In genomic region chr3:196633658-196634151, GRCh38 we compare ENCODE assay signal across 9 cellular contexts. TPM values are rescaled to one million over a fixed set of nuclear protein-coding genes. Genes with fewer than 3 reads are reported as not detected.
DNase-seq lines count a peak whose midpoint lies in the region; ATAC-seq and TF ChIP-seq lines count a peak whose summit lies in the region.
"Had no signal": no experiment of that assay in that cellular context is flagged by ENCODE, and none has a peak within 500 bp of the region (broad histone marks: within the 10 kb centered on the region; RNA-seq: fewer than 3 reads in every experiment).

No MANE protein-coding gene starts in this region.

- no TSS peak for BruUV-seq in PC-9 (replicated peaks; lab: Mats Ljungman, UMichigan)

- H3K27ac Mint-ChIP-seq in activated CD4-positive, alpha-beta T cell treated with anti-CD3 and anti-CD28 coated beads, Interleukin-2, amount 10 ng/mL, durations not matched to agents 24 days and 14 days, result peak overlapping the region; percentile 97
- H3K27ac Mint-ChIP-seq in stimulated activated naive CD8-positive, alpha-beta T cell treated with anti-CD3 and anti-CD28 coated beads, Interleukin-15, amount 100 ng/mL, for 72 hours, result no peak overlapping the region

- H3K79me2 ChIP-seq in PC-9 (ENCODE audit: low read depth), result no peaks in the 10 kb centered on the region

- H3K9me3 Mint-ChIP-seq in activated CD4-positive, alpha-beta T cell treated with anti-CD3 and anti-CD28 coated beads, Interleukin-2, amount 10 ng/mL, durations not matched to agents 24 days and 14 days, result no peaks in the 10 kb centered on the region
- no peaks in the 10 kb centered on the region for H3K9me3 Mint-ChIP-seq in stimulated activated naive CD8-positive, alpha-beta T cell treated with anti-CD3 and anti-CD28 coated beads, Interleukin-15, amount 100 ng/mL, for 72 hours

- DNase-seq in activated CD4-positive, alpha-beta T cell treated with anti-CD3 and anti-CD28 coated beads, Interleukin-2, amount 10 ng/mL, durations not matched to agents 24 days and 14 days, result no peak
- DNase-seq in activated CD4-positive, alpha-beta T cell treated with anti-CD3 and anti-CD28 coated beads, Interleukin-2, amount 50 U/mL, for 4 hours, result no peak
- no peak for DNase-seq in PC-9
- no peak for DNase-seq in stimulated activated naive CD8-positive, alpha-beta T cell treated with anti-CD3 and anti-CD28 coated beads, Interleukin-15, amount 100 ng/mL, for 72 hours
- DNase-seq in CD1c-positive myeloid dendritic cell (ENCODE audit: extremely low spot score), result no peak
- DNase-seq in NOMO-1 (lab: John Stamatoyannopoulos, UW; ENCODE audit: unreplicated experiment in 2 of 2), result no peak
- DNase-seq in NCI-H2029 treated with DMSO at 0.1 percent for 48 hours (lab: John Stamatoyannopoulos, UW), result no peak
- DNase-seq: IMR-90 had no signal

- peaks cover 3% of the 10 kb centered on the region; the same call in 1 of the 2 replicates for H3K27me3 ChIP-seq in PC-9 (ENCODE audit: insufficient read depth, low read depth)
- no peaks in the 10 kb centered on the region for H3K27me3 ChIP-seq in esophagus (ENCODE audit: control insufficient read depth in 1 of 2, insufficient read depth in 2 of 2, low read length in 2 of 2)

- no peak overlapping the region for H2AFZ ChIP-seq in PC-9

- H3K27me3 Mint-ChIP-seq in activated CD4-positive, alpha-beta T cell treated with anti-CD3 and anti-CD28 coated beads, Interleukin-2, amount 10 ng/mL, durations not matched to agents 24 days and 14 days, result no peaks in the 10 kb centered on the region
- no peaks in the 10 kb centered on the region for H3K27me3 Mint-ChIP-seq in stimulated activated naive CD8-positive, alpha-beta T cell treated with anti-CD3 and anti-CD28 coated beads, Interleukin-15, amount 100 ng/mL, for 72 hours

- H3K9me2 ChIP-seq in PC-9 (ENCODE audit: insufficient read depth), result no peaks in the 10 kb centered on the region

- POLR2A ChIA-PET in PC-9 (lab: Charles Lee; ENCODE audit: unreplicated experiment), result no interaction called here

- H3K4me1 ChIP-seq in PC-9 (replicated peaks; ENCODE audit: insufficient read depth) (peaks cover 15% of the 10 kb centered on the region), esophagus (ENCODE audit: control insufficient read depth in 2 of 2, insufficient read depth in 2 of 2, low read length in 1 of 2) (no peaks in the 10 kb centered on the region)

- H3K4me3 Mint-ChIP-seq in activated CD4-positive, alpha-beta T cell treated with anti-CD3 and anti-CD28 coated beads, Interleukin-2, amount 10 ng/mL, durations not matched to agents 24 days and 14 days, result peak overlapping the region; percentile 77
- peak overlapping the region; percentile 82 to 85 for H3K4me3 Mint-ChIP-seq in stimulated activated naive CD8-positive, alpha-beta T cell treated with anti-CD3 and anti-CD28 coated beads, Interleukin-15, amount 100 ng/mL, for 72 hours

- peaks cover 4% of the 10 kb centered on the region for H3K36me3 Mint-ChIP-seq in activated CD4-positive, alpha-beta T cell treated with anti-CD3 and anti-CD28 coated beads, Interleukin-2, amount 10 ng/mL, durations not matched to agents 24 days and 14 days (ENCODE audit: low read depth)

- no peaks in the 10 kb centered on the region for H3K36me3 ChIP-seq in PC-9 (ENCODE audit: low read depth)
- H3K36me3 ChIP-seq in esophagus (ENCODE audit: control insufficient read depth in 2 of 2, insufficient read depth in 2 of 2, low read length in 1 of 2), result no peaks in the 10 kb centered on the region

- H3K27ac ChIP-seq in PC-9, result no peak overlapping the region; the same call in 1 of the 2 replicates
- H3K27ac ChIP-seq in esophagus (ENCODE audit: low read depth in 2 of 2, low read length in 1 of 2), result peak overlapping the region; percentile 11 to 50

- no peaks in the 10 kb centered on the region for H4K20me1 ChIP-seq in PC-9 (ENCODE audit: insufficient read depth)

- H3K4me3 ChIP-seq in PC-9 (peak overlapping the region; percentile 66; the same call in 1 of the 2 replicates), esophagus (ENCODE audit: low read depth in 1 of 2, low read length in 2 of 2) (no peak overlapping the region)

- H3K4me1 Mint-ChIP-seq in activated CD4-positive, alpha-beta T cell treated with anti-CD3 and anti-CD28 coated beads, Interleukin-2, amount 10 ng/mL, durations not matched to agents 24 days and 14 days, result peaks cover 55% of the 10 kb centered on the region
- H3K4me1 Mint-ChIP-seq in stimulated activated naive CD8-positive, alpha-beta T cell treated with anti-CD3 and anti-CD28 coated beads, Interleukin-15, amount 100 ng/mL, for 72 hours, result peaks cover 63% of the 10 kb centered on the region

- ATAC-seq in stimulated activated naive CD8-positive, alpha-beta T cell treated with anti-CD3 and anti-CD28 coated beads, Interleukin-15, amount 100 ng/mL, for 72 hours, result no peak

- H3K9me3 ChIP-seq in PC-9 (ENCODE audit: insufficient read depth, low read depth) (no peaks in the 10 kb centered on the region), esophagus (ENCODE audit: control insufficient read depth in 2 of 2, insufficient read depth in 1 of 2, low read depth in 1 of 2, low read length in 1 of 2) (no peaks in the 10 kb centered on the region)

- peak overlapping the region; percentile 99 for H3K4me2 ChIP-seq in PC-9

- CTCF ChIA-PET in PC-9 (lab: Charles Lee), result interaction anchor here (0.6 kb wide), 1 partner anchor 1603 kb away, joined by 5 read pairs; no protein-coding TSS in a partner anchor

- 91 to 93% methylated on average over 12 of the region's 12 CpGs for WGBS in esophagus, 2 donors

- H3F3A ChIP-seq in PC-9 (ENCODE audit: insufficient read depth, low read depth), result peaks cover 28% of the 10 kb centered on the region

- intact Hi-C loops in activated CD4-positive, alpha-beta T cell treated with anti-CD3 and anti-CD28 coated beads, Interleukin-2, amount 10 ng/mL, durations not matched to agents 24 days and 14 days (cut with micrococcal nuclease), result loop anchor here (2.0 kb wide), 3 partner anchors 51 to 131 kb away; partner anchors contain the start of genes CEP19, PIGX and RNF168
- intact Hi-C loops in PC-9 (cut with micrococcal nuclease; ENCODE audit: unreplicated experiment), result no loop called here

- TF ChIP-seq CTCF in PC-9 (conservative IDR thresholded peaks at IDR 0.05), result no peak

RNA-seq across cellular contexts. Expression of gene NRROS, which starts 5.8 kb away (rescaled TPM):
- 38.2 and 39.0 TPM in 2 replicates for total RNA-seq in activated CD4-positive, alpha-beta T cell treated with anti-CD3 and anti-CD28 coated beads, Interleukin-2, amount 10 ng/mL, durations not matched to agents 24 days and 14 days
- 2.2 and 3.1 TPM in 2 replicates for total RNA-seq in PC-9 (2021)
- under 1 TPM; 0.77 to 0.92 TPM for polyA plus RNA-seq in esophagus
- total RNA-seq: IMR-90 had no signal
